Comparison of ENCODE assay signal across 8 cellular contexts in genomic region chr11:45885274-45885920, GRCh38. TPM values are rescaled to one million over a fixed set of nuclear protein-coding genes. Genes with fewer than 3 reads are reported as not detected.
DNase-seq lines count a peak whose midpoint lies in the region; ATAC-seq and TF ChIP-seq lines count a peak whose summit lies in the region.

MAPK8IP1 (plus strand) TSS chr11:45885651; CDS start chr11:45885821, 170 bp downstream.

- H3K27ac ChIP-seq in HCT116 (ENCODE audit: low read depth, low read length) (no peak within 1 kb of the TSS), left lung (no peak within 1 kb of the TSS)

- H3K9ac ChIP-seq in HCT116 (ENCODE audit: low read length), result no peak within 1 kb of the TSS

- TF ChIP-seq CTCF in HCT116 (IDR thresholded peaks at IDR 0.05 in 2 of 3, conservative IDR thresholded peaks at IDR 0.05 in 1 of 3; ENCODE audit: borderline replicate concordance in 1 of 3, insufficient read depth in 1 of 3, low read depth in 2 of 3, low read length in 2 of 3), result no peak
- TF ChIP-seq CTCF in left lung (IDR thresholded peaks at IDR 0.05), result no peak

- no TSS peak for BruUV-seq in HCT116 (replicated peaks; lab: Mats Ljungman, UMichigan)

- no peaks in the 10 kb centered on the region for H3K9me2 ChIP-seq in HCT116 (ENCODE audit: insufficient read depth)

- peak; percentile 64 for DNase-seq in DMS79 treated with DMSO at 0.1 percent for 48 hours (lab: John Stamatoyannopoulos, UW)
- DNase-seq in HCT116 (ENCODE audit: low read depth, low spot score), result no peak
- peak; percentile 37 for DNase-seq in NCI-H2107 treated with DMSO at 0.1 percent for 48 hours (lab: John Stamatoyannopoulos, UW; ENCODE audit: unreplicated experiment)
- peak; percentile 9 to 24 (median 17) for DNase-seq in activated CD4-positive, CD25-positive, alpha-beta regulatory T cell (lab: John Stamatoyannopoulos, UW)
- DNase-seq in cerebellum (ENCODE audit: low spot score), result peak; percentile 91
- peak in 1 of 2 donors; percentile 86 for DNase-seq in left lung
- peak; percentile 21 to 56 for DNase-seq in stimulated activated CD4-positive, alpha-beta T cell treated with anti-CD3 and anti-CD28 coated beads, Interleukin-4, amount 100 ng/mL, for 4 hours

- no peak for TF ChIP-seq POLR2A in HCT116 (IDR thresholded peaks at IDR 0.05; ENCODE audit: borderline replicate concordance, extremely low read depth, insufficient read depth, insufficient read length)

- H3K9me3 ChIP-seq in HCT116 (ENCODE audit: control insufficient read depth in 1 of 2, insufficient read depth in 1 of 2, low read depth in 1 of 2, low read length in 2 of 2), result no peaks in the 10 kb centered on the region
- no peaks in the 10 kb centered on the region for H3K9me3 ChIP-seq in left lung

- POLR2A ChIA-PET in HCT116 (lab: Charles Lee), result no interaction called here

- peaks cover 15 to 23% of the 10 kb centered on the region in 2 experiments; a peak in 3 of 4 replicates for H3K4me1 ChIP-seq in HCT116 (ENCODE audit: control insufficient read depth in 1 of 2, insufficient read depth in 2 of 2, low read length in 2 of 2)
- peaks cover 0 to 7% of the 10 kb centered on the region in 2 donors for H3K4me1 ChIP-seq in left lung

- no peak within 1 kb of the TSS for H2AFZ ChIP-seq in HCT116 (ENCODE audit: low read depth, low read length, poor library complexity, severe bottlenecking)

- H3K27me3 ChIP-seq in HCT116 (ENCODE audit: insufficient read depth, low read length) (no peaks in the 10 kb centered on the region), left lung (peaks cover 0 to 29% of the 10 kb centered on the region in 2 donors)

- TF ChIP-seq RAD21 in HCT116 (IDR thresholded peaks at IDR 0.05; ENCODE audit: low read depth), result no peak

- no peaks in the 10 kb centered on the region for H3K79me2 ChIP-seq in HCT116 (ENCODE audit: insufficient read depth, low read length)

- no peaks in the 10 kb centered on the region for H3K36me3 ChIP-seq in HCT116 (ENCODE audit: control insufficient read depth in 1 of 2, insufficient read depth in 2 of 2, low read length in 2 of 2)
- peaks cover 0 to 26% of the 10 kb centered on the region in 2 donors for H3K36me3 ChIP-seq in left lung

- ATAC-seq in HCT116 (peak; percentile 89), left lung (peak; percentile 90), HG03025 (IDR thresholded peaks at IDR 0.05; ENCODE audit: low FRiP score, unreplicated experiment) (no peak)

- RAD21 ChIA-PET in HCT116 (lab: Charles Lee; ENCODE audit: low non-redundant PET in 1 of 2, low total read pairs in 2 of 2, uncharacterized antibody in 2 of 2, unreplicated experiment in 2 of 2), result no interaction called here

- H3K4me3 ChIP-seq in HCT116 (replicated peaks in 1 of 2; ENCODE audit: low read depth in 1 of 2, low read length in 2 of 2) (peak within 1 kb of the TSS; percentile 16 to 33; a peak in 3 of 4 replicates), left lung (peak within 1 kb of the TSS; percentile 32 to 44)

- H4K20me1 ChIP-seq in HCT116 (ENCODE audit: insufficient read depth), result no peaks in the 10 kb centered on the region

- CTCF ChIA-PET in HCT116 (lab: Charles Lee), result no interaction called here

- peak within 1 kb of the TSS; percentile 67 for H3K4me2 ChIP-seq in HCT116 (ENCODE audit: low read length)

- intact Hi-C loops in HCT116 (cut with micrococcal nuclease), result no loop called here
- intact Hi-C loops in left lung (cut with DNase I), result no loop called here

TF ChIP-seq in HCT116, 20 proteins besides CTCF, POLR2A, EP300 and RAD21:
- peak; percentile 77 for TF ChIP-seq REST (IDR thresholded peaks at IDR 0.05; ENCODE audit: low read depth)
- TF ChIP-seq ZNF274 (IDR thresholded peaks at IDR 0.05; ENCODE audit: low read depth, low read length), result no peak
- peak; percentile 41; the same call in 1 of the 2 replicates for TF ChIP-seq POLR2AphosphoS5 (IDR thresholded peaks at IDR 0.05; ENCODE audit: low read depth, low read length)
- no peak for TF ChIP-seq EZH2 (IDR thresholded peaks at IDR 0.05)
- no peak for TF ChIP-seq EZH2phosphoT487 (IDR thresholded peaks at IDR 0.05; ENCODE audit: borderline replicate concordance)
- no peak for TF ChIP-seq SIN3A (IDR thresholded peaks at IDR 0.05; ENCODE audit: low read depth)
- no peak for TF ChIP-seq CBX3 (IDR thresholded peaks at IDR 0.05; ENCODE audit: low read depth)
- TF ChIP-seq ATF3 (IDR thresholded peaks at IDR 0.05), result no peak
- TF ChIP-seq EGR1 (IDR thresholded peaks at IDR 0.05; ENCODE audit: low read depth), result no peak
- TF ChIP-seq TCF7L2 (IDR thresholded peaks at IDR 0.05; ENCODE audit: borderline replicate concordance, extremely low read depth, insufficient read depth, insufficient read length), result no peak
- no peak for TF ChIP-seq MAX (IDR thresholded peaks at IDR 0.05)
- no peak for TF ChIP-seq ZBTB33 (IDR thresholded peaks at IDR 0.05; ENCODE audit: extremely low read depth, insufficient replicate concordance, low read length)
- TF ChIP-seq ZFX (IDR thresholded peaks at IDR 0.05), result no peak
- TF ChIP-seq FOSL1 (IDR thresholded peaks at IDR 0.05; ENCODE audit: low read depth), result no peak
TF ChIP-seq in HCT116: peak in this region for 2.

RNA-seq across cellular contexts. Expression of gene MAPK8IP1, which starts in this region (rescaled TPM):
- total RNA-seq in HCT116 (2021; ENCODE audit: unreplicated experiment) (10.1 TPM), cerebellum (48.7 TPM), left lung (1 to 10 TPM; 6.9 to 8.7 TPM)
- 6.8 and 8.2 TPM in 2 replicates for polyA plus RNA-seq in HCT116 (2012)
